In genomic region chr4:19698961-19699360, GRCh38 we compare ENCODE assay signal across 21 cellular contexts.
"Had no signal": no experiment of that assay in that cellular context is flagged by ENCODE, and none has a peak within 500 bp of the region (broad histone marks: within the 10 kb centered on the region; RNA-seq: fewer than 3 reads in every experiment).

No MANE protein-coding gene starts in this region.

- H3K4me3 Mint-ChIP-seq: mesothelial cell of epicardium, naive B cell had no signal

- H3K4me1 Mint-ChIP-seq: naive B cell had no signal

- H3K36me3 Mint-ChIP-seq: naive B cell had no signal

- DNase-seq: dermis blood vessel endothelial cell; dorsolateral prefrontal cortex; effector CD4-positive, alpha-beta T cell; effector memory CD4-positive, alpha-beta T cell; foreskin fibroblast; foreskin melanocyte; gastrocnemius medialis; glutamatergic neuron; head of caudate nucleus; heart right ventricle; hippocampal formation; left cardiac atrium; left lung; left ventricle myocardium superior; lower lobe of right lung; mesenchymal stem cell; mucosa of descending colon; naive B cell had no signal

- H3K27ac Mint-ChIP-seq: mesothelial cell of epicardium, naive B cell had no signal

- H3K27me3 Mint-ChIP-seq: naive B cell had no signal

- H3K4me3 ChIP-seq: coronary artery, dorsolateral prefrontal cortex, esophagus muscularis mucosa, gastrocnemius medialis, heart right ventricle, left lung, lower lobe of right lung, mucosa of descending colon had no signal
